In genomic region chr12:46160081-46160980, GRCh38 we compare ENCODE assay signal across 1 cellular context.
A peak's percentile ranks its signal among the peaks of the same experiment; 100 is the strongest.
TF ChIP-seq lines count a peak whose summit lies in the region.

No MANE protein-coding gene starts in this region.

TF ChIP-seq in HEK293, 187 proteins besides CTCF, POLR2A, EP300 and RAD21 (continued from another document and continues in another):
- TF ChIP-seq ZFP69B (tag by site-specific recombination; IDR thresholded peaks at IDR 0.05) (no peak), ZNF473 (tag by site-specific recombination; IDR thresholded peaks at IDR 0.05) (no peak), ZNF596 (tag by site-specific recombination; IDR thresholded peaks at IDR 0.05) (peak; percentile 56; the same call in 1 of the 2 replicates), GLI2 (tag by site-specific recombination; IDR thresholded peaks at IDR 0.05; ENCODE audit: borderline replicate concordance, low read depth) (peak; percentile 33), KLF1 (tag by site-specific recombination; IDR thresholded peaks at IDR 0.05) (peak; percentile 21; the same call in 1 of the 2 replicates), ZBTB26 (tag by site-specific recombination; optimal IDR thresholded peaks at IDR 0.05) (no peak), ZFP41 (tag by site-specific recombination; IDR thresholded peaks at IDR 0.05; ENCODE audit: borderline replicate concordance) (no peak), KLF7 (tag by site-specific recombination; IDR thresholded peaks at IDR 0.05; ENCODE audit: borderline replicate concordance) (0 out of 2 replicates have a peak, but pooled peaks have one; percentile 30), ZNF610 (tag by site-specific recombination; IDR thresholded peaks at IDR 0.05; ENCODE audit: borderline replicate concordance) (0 out of 2 replicates have a peak, but pooled peaks have one; percentile 17), ZNF391 (tag by site-specific recombination; IDR thresholded peaks at IDR 0.05; ENCODE audit: borderline replicate concordance, low read depth) (no peak; the same call in 1 of the 2 replicates), ZNF37A (tag by site-specific recombination; IDR thresholded peaks at IDR 0.05) (no peak), ZNF18 (tag by site-specific recombination; IDR thresholded peaks at IDR 0.05) (peak; percentile 61; the same call in 1 of the 2 replicates), ZBTB17 (tag by site-specific recombination; IDR thresholded peaks at IDR 0.05) (peak; percentile 76), PRDM6 (tag by site-specific recombination; IDR thresholded peaks at IDR 0.05) (peak; percentile 97), TRIM28 (IDR thresholded peaks at IDR 0.05; ENCODE audit: borderline replicate concordance, low read length) (peak; percentile 84), ZBTB44 (tag by site-specific recombination; IDR thresholded peaks at IDR 0.05) (peak; percentile 99), ZNF837 (tag by site-specific recombination; IDR thresholded peaks at IDR 0.05) (no peak), ZEB2 (tag by site-specific recombination; IDR thresholded peaks at IDR 0.05) (peak; percentile 90), ZNF510 (tag by site-specific recombination; IDR thresholded peaks at IDR 0.05; ENCODE audit: insufficient replicate concordance) (no peak), ZNF324 (tag by site-specific recombination; IDR thresholded peaks at IDR 0.05) (0 out of 2 replicates have a peak, but pooled peaks have one; percentile 13), MEIS1 (CRISPR knock-in tag; IDR thresholded peaks at IDR 0.05; ENCODE audit: borderline replicate concordance) (no peak), SCRT1 (tag by site-specific recombination; IDR thresholded peaks at IDR 0.05; ENCODE audit: borderline replicate concordance) (0 out of 2 replicates have a peak, but pooled peaks have one; percentile 9), ZNF560 (tag by site-specific recombination; IDR thresholded peaks at IDR 0.05; ENCODE audit: borderline replicate concordance) (no peak), ZIC2 (tag by site-specific recombination; IDR thresholded peaks at IDR 0.05) (no peak), ZNF184 (tag by site-specific recombination; IDR thresholded peaks at IDR 0.05) (0 out of 2 replicates have a peak, but pooled peaks have one; percentile 17), ZNF639 (tag by site-specific recombination; IDR thresholded peaks at IDR 0.05) (peak; percentile 49; the same call in 1 of the 2 replicates), ZNF701 (tag by site-specific recombination; IDR thresholded peaks at IDR 0.05) (no peak), HOXC10 (CRISPR knock-in tag; IDR thresholded peaks at IDR 0.05) (no peak), ZNF2 (tag by site-specific recombination; IDR thresholded peaks at IDR 0.05) (peak; percentile 36), ZSCAN23 (tag by site-specific recombination; IDR thresholded peaks at IDR 0.05) (no peak), ZNF114 (tag by site-specific recombination; IDR thresholded peaks at IDR 0.05) (no peak), ZNF776 (tag by site-specific recombination; IDR thresholded peaks at IDR 0.05; ENCODE audit: borderline replicate concordance) (no peak), ZNF626 (tag by site-specific recombination; IDR thresholded peaks at IDR 0.05) (peak; percentile 5; the same call in 1 of the 2 replicates), HOXD13 (CRISPR knock-in tag; IDR thresholded peaks at IDR 0.05; ENCODE audit: borderline replicate concordance) (no peak), IKZF3 (tag by site-specific recombination; IDR thresholded peaks at IDR 0.05) (peak; percentile 80), ZNF555 (tag by site-specific recombination; conservative IDR thresholded peaks at IDR 0.05) (no peak), SP7 (tag by site-specific recombination; IDR thresholded peaks at IDR 0.05) (peak; percentile 95), ZXDB (tag by site-specific recombination; IDR thresholded peaks at IDR 0.05) (peak; percentile 87), ZBTB48 (tag by site-specific recombination; IDR thresholded peaks at IDR 0.05) (peak; percentile 88), ZSCAN30 (tag by site-specific recombination; IDR thresholded peaks at IDR 0.05) (peak; percentile 77), ZNF341 (tag by site-specific recombination; IDR thresholded peaks at IDR 0.05; ENCODE audit: low read depth) (peak; percentile 80), ZNF16 (tag by site-specific recombination; IDR thresholded peaks at IDR 0.05; ENCODE audit: low read depth) (no peak), GLIS1 (tag by site-specific recombination; IDR thresholded peaks at IDR 0.05) (peak; percentile 31; the same call in 1 of the 2 replicates), ZNF169 (tag by site-specific recombination; IDR thresholded peaks at IDR 0.05) (no peak), ZNF449 (tag by site-specific recombination; IDR thresholded peaks at IDR 0.05) (no peak)
- TF ChIP-seq, protein P1, sequence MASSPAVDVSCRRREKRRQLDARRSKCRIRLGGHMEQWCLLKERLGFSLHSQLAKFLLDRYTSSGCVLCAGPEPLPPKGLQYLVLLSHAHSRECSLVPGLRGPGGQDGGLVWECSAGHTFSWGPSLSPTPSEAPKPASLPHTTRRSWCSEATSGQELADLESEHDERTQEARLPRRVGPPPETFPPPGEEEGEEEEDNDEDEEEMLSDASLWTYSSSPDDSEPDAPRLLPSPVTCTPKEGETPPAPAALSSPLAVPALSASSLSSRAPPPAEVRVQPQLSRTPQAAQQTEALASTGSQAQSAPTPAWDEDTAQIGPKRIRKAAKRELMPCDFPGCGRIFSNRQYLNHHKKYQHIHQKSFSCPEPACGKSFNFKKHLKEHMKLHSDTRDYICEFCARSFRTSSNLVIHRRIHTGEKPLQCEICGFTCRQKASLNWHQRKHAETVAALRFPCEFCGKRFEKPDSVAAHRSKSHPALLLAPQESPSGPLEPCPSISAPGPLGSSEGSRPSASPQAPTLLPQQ (tag by site-specific recombination; IDR thresholded peaks at IDR 0.05) = peak; percentile 67
- TF ChIP-seq, protein P2, sequence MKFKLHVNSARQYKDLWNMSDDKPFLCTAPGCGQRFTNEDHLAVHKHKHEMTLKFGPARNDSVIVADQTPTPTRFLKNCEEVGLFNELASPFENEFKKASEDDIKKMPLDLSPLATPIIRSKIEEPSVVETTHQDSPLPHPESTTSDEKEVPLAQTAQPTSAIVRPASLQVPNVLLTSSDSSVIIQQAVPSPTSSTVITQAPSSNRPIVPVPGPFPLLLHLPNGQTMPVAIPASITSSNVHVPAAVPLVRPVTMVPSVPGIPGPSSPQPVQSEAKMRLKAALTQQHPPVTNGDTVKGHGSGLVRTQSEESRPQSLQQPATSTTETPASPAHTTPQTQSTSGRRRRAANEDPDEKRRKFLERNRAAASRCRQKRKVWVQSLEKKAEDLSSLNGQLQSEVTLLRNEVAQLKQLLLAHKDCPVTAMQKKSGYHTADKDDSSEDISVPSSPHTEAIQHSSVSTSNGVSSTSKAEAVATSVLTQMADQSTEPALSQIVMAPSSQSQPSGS (tag by site-specific recombination; IDR thresholded peaks at IDR 0.05; ENCODE audit: low read depth) = peak; percentile 54
- TF ChIP-seq, protein P3, sequence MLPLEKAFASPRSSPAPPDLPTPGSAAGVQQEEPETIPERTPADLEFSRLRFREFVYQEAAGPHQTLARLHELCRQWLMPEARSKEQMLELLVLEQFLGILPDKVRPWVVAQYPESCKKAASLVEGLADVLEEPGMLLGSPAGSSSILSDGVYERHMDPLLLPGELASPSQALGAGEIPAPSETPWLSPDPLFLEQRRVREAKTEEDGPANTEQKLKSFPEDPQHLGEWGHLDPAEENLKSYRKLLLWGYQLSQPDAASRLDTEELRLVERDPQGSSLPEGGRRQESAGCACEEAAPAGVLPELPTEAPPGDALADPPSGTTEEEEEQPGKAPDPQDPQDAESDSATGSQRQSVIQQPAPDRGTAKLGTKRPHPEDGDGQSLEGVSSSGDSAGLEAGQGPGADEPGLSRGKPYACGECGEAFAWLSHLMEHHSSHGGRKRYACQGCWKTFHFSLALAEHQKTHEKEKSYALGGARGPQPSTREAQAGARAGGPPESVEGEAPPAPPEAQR (tag by site-specific recombination; IDR thresholded peaks at IDR 0.05) = no peak
- TF ChIP-seq, protein P4, sequence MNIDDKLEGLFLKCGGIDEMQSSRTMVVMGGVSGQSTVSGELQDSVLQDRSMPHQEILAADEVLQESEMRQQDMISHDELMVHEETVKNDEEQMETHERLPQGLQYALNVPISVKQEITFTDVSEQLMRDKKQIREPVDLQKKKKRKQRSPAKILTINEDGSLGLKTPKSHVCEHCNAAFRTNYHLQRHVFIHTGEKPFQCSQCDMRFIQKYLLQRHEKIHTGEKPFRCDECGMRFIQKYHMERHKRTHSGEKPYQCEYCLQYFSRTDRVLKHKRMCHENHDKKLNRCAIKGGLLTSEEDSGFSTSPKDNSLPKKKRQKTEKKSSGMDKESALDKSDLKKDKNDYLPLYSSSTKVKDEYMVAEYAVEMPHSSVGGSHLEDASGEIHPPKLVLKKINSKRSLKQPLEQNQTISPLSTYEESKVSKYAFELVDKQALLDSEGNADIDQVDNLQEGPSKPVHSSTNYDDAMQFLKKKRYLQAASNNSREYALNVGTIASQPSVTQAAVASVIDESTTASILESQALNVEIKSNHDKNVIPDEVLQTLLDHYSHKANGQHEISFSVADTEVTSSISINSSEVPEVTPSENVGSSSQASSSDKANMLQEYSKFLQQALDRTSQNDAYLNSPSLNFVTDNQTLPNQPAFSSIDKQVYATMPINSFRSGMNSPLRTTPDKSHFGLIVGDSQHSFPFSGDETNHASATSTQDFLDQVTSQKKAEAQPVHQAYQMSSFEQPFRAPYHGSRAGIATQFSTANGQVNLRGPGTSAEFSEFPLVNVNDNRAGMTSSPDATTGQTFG (tag by site-specific recombination; IDR thresholded peaks at IDR 0.05; ENCODE audit: borderline replicate concordance) = no peak
